ENCODE assay signal across 20 cellular contexts in genomic region chr14:99384446-99385417, GRCh38.
"Had no signal": no experiment of that assay in that cellular context is flagged by ENCODE, and none has a peak within 500 bp of the region (broad histone marks: within the 10 kb centered on the region; RNA-seq: fewer than 3 reads in every experiment).

No MANE protein-coding gene starts in this region.

- H3K27me3 ChIP-seq: hepatocyte, testis had no signal

- DNase-seq: effector CD4-positive, alpha-beta T cell; foreskin melanocyte; kidney; left cardiac atrium; left ventricle myocardium superior; mammary epithelial cell; natural killer cell; occipital lobe; psoas muscle; sigmoid colon; stimulated activated CD4-positive, alpha-beta T cell treated with anti-CD3 and anti-CD28 coated beads, Interleukin-2, amount 100 ng/mL, for 24 hours; stimulated activated CD4-positive, alpha-beta T cell treated with anti-CD3 and anti-CD28 coated beads, Interleukin-4, amount 100 ng/mL, for 4 hours; stimulated activated naive B cell treated with anti-CD40 and anti-IgM and Interleukin-4, amounts not matched to agents 10 μg/mL and 1 μg/mL and 100 μg/mL, for 72 hours; stimulated activated naive CD8-positive, alpha-beta T cell treated with anti-CD3 and anti-CD28 coated beads, Interleukin-15, amount 100 ng/mL, for 72 hours; testis; transverse colon had no signal

- H3K4me1 Mint-ChIP-seq: neural crest cell had no signal

- H3K36me3 Mint-ChIP-seq: natural killer cell; stimulated activated naive B cell treated with anti-CD40 and anti-IgM and Interleukin-4, amounts not matched to agents 10 μg/mL and 1 μg/mL and 100 μg/mL, for 72 hours had no signal

- H3K4me3 ChIP-seq: coronary artery, hepatocyte, psoas muscle, sigmoid colon, skin epidermis, testis, transverse colon had no signal

- FAIRE-seq: kidney had no signal

- H3K36me3 ChIP-seq: sigmoid colon, transverse colon had no signal

- ATAC-seq: left cardiac atrium; left ventricle myocardium superior; natural killer cell; psoas muscle; stimulated activated naive B cell treated with anti-CD40 and anti-IgM and Interleukin-4, amounts not matched to agents 10 μg/mL and 1 μg/mL and 100 μg/mL, for 72 hours; stimulated activated naive CD8-positive, alpha-beta T cell treated with anti-CD3 and anti-CD28 coated beads, Interleukin-15, amount 100 ng/mL, for 72 hours had no signal

- H3K27ac Mint-ChIP-seq: natural killer cell; stimulated activated naive B cell treated with anti-CD40 and anti-IgM and Interleukin-4, amounts not matched to agents 10 μg/mL and 1 μg/mL and 100 μg/mL, for 72 hours had no signal

- H3K9me3 Mint-ChIP-seq: natural killer cell; neural crest cell; stimulated activated naive B cell treated with anti-CD40 and anti-IgM and Interleukin-4, amounts not matched to agents 10 μg/mL and 1 μg/mL and 100 μg/mL, for 72 hours; stimulated activated naive CD8-positive, alpha-beta T cell treated with anti-CD3 and anti-CD28 coated beads, Interleukin-15, amount 100 ng/mL, for 72 hours had no signal

- H3K4me1 ChIP-seq: psoas muscle, testis had no signal

- H3K4me3 Mint-ChIP-seq: natural killer cell; neural crest cell; stimulated activated naive CD8-positive, alpha-beta T cell treated with anti-CD3 and anti-CD28 coated beads, Interleukin-15, amount 100 ng/mL, for 72 hours had no signal

- H3K27ac ChIP-seq: coronary artery, hepatocyte, psoas muscle, sigmoid colon, skin epidermis, testis, transverse colon had no signal

- H3K9me3 ChIP-seq: psoas muscle, sigmoid colon, testis, transverse colon had no signal
